In the genomic region with DNA sequence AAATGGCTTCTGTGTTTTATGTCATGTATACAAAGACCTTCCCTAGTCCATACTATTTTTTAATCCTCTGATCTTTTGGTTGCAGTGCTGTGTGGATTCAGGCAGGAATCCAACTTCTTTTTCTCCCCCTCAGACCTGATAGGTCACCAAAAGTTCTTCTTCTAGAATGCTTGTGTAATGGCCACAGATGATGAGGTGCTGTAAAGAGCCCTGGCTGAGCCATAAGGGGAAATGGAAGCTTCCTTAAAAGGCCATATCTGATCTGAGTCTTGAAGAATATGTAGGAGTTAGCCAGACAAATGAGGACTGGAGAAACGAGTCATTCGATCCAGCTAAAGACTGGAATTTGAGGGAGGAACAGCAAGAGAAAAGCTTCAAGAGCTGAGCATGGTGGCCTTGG, we compare ENCODE assay signal across 2 cellular contexts.
TF ChIP-seq lines count a peak whose summit lies in the region.

No MANE protein-coding gene starts in this region.

TF ChIP-seq in GM23338, 12 proteins besides CTCF, POLR2A, EP300 and RAD21:
- TF ChIP-seq, protein P1, sequence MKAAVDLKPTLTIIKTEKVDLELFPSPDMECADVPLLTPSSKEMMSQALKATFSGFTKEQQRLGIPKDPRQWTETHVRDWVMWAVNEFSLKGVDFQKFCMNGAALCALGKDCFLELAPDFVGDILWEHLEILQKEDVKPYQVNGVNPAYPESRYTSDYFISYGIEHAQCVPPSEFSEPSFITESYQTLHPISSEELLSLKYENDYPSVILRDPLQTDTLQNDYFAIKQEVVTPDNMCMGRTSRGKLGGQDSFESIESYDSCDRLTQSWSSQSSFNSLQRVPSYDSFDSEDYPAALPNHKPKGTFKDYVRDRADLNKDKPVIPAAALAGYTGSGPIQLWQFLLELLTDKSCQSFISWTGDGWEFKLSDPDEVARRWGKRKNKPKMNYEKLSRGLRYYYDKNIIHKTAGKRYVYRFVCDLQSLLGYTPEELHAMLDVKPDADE (IDR thresholded peaks at IDR 0.05): no peak
- TF ChIP-seq ZNF331 (CRISPR knock-in tag; IDR thresholded peaks at IDR 0.05; ENCODE audit: low read depth) (no peak), EZH2phosphoT487 (IDR thresholded peaks at IDR 0.05; ENCODE audit: unreplicated experiment) (no peak), POLR2AphosphoS5 (IDR thresholded peaks at IDR 0.05; ENCODE audit: low read depth) (no peak), NANOG (IDR thresholded peaks at IDR 0.05; ENCODE audit: borderline replicate concordance) (no peak), JUNB (IDR thresholded peaks at IDR 0.05; ENCODE audit: unreplicated experiment) (no peak), REST (IDR thresholded peaks at IDR 0.05; ENCODE audit: unreplicated experiment) (no peak), CREB1 (CRISPR knock-in tag; IDR thresholded peaks at IDR 0.05; ENCODE audit: low read depth) (no peak)
- TF ChIP-seq, protein P2, sequence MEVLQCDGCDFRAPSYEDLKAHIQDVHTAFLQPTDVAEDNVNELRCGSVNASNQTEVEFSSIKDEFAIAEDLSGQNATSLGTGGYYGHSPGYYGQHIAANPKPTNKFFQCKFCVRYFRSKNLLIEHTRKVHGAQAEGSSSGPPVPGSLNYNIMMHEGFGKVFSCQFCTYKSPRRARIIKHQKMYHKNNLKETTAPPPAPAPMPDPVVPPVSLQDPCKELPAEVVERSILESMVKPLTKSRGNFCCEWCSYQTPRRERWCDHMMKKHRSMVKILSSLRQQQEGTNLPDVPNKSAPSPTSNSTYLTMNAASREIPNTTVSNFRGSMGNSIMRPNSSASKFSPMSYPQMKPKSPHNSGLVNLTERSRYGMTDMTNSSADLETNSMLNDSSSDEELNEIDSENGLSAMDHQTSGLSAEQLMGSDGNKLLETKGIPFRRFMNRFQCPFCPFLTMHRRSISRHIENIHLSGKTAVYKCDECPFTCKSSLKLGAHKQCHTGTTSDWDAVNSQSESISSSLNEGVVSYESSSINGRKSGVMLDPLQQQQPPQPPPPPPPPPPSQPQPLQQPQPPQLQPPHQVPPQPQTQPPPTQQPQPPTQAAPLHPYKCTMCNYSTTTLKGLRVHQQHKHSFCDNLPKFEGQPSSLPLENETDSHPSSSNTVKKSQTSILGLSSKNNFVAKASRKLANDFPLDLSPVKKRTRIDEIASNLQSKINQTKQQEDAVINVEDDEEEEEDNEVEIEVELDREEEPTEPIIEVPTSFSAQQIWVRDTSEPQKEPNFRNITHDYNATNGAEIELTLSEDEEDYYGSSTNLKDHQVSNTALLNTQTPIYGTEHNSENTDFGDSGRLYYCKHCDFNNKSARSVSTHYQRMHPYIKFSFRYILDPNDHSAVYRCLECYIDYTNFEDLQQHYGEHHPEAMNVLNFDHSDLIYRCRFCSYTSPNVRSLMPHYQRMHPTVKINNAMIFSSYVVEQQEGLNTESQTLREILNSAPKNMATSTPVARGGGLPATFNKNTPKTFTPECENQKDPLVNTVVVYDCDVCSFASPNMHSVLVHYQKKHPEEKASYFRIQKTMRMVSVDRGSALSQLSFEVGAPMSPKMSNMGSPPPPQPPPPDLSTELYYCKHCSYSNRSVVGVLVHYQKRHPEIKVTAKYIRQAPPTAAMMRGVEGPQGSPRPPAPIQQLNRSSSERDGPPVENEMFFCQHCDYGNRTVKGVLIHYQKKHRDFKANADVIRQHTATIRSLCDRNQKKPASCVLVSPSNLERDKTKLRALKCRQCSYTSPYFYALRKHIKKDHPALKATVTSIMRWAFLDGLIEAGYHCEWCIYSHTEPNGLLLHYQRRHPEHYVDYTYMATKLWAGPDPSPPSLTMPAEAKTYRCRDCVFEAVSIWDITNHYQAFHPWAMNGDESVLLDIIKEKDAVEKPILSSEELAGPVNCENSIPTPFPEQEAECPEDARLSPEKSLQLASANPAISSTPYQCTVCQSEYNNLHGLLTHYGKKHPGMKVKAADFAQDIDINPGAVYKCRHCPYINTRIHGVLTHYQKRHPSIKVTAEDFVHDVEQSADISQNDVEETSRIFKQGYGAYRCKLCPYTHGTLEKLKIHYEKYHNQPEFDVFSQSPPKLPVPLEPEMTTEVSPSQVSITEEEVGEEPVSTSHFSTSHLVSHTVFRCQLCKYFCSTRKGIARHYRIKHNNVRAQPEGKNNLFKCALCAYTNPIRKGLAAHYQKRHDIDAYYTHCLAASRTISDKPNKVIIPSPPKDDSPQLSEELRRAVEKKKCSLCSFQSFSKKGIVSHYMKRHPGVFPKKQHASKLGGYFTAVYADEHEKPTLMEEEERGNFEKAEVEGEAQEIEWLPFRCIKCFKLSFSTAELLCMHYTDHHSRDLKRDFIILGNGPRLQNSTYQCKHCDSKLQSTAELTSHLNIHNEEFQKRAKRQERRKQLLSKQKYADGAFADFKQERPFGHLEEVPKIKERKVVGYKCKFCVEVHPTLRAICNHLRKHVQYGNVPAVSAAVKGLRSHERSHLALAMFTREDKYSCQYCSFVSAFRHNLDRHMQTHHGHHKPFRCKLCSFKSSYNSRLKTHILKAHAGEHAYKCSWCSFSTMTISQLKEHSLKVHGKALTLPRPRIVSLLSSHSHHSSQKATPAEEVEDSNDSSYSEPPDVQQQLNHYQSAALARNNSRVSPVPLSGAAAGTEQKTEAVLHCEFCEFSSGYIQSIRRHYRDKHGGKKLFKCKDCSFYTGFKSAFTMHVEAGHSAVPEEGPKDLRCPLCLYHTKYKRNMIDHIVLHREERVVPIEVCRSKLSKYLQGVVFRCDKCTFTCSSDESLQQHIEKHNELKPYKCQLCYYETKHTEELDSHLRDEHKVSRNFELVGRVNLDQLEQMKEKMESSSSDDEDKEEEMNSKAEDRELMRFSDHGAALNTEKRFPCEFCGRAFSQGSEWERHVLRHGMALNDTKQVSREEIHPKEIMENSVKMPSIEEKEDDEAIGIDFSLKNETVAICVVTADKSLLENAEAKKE (CRISPR knock-in tag; IDR thresholded peaks at IDR 0.05): no peak

TF ChIP-seq in K562, 482 proteins besides CTCF, POLR2A, EP300 and RAD21:
- TF ChIP-seq SRF (CRISPR knock-in tag; IDR thresholded peaks at IDR 0.05) (0 out of 4 replicates have a peak, but pooled peaks of 1 of the 2 experiments have one; percentile 39), HDAC1 (IDR thresholded peaks at IDR 0.05) (no peak), ZNF639 (CRISPR knock-in tag; conservative IDR thresholded peaks at IDR 0.05 in 1 of 2, IDR thresholded peaks at IDR 0.05 in 1 of 2) (no peak), MIER1 (IDR thresholded peaks at IDR 0.05; ENCODE audit: low read depth) (no peak), ILF3 (IDR thresholded peaks at IDR 0.05; ENCODE audit: borderline replicate concordance) (no peak), U2AF2 (optimal IDR thresholded peaks at IDR 0.05; ENCODE audit: low read depth, low read length) (no peak)
- TF ChIP-seq, protein P3, sequence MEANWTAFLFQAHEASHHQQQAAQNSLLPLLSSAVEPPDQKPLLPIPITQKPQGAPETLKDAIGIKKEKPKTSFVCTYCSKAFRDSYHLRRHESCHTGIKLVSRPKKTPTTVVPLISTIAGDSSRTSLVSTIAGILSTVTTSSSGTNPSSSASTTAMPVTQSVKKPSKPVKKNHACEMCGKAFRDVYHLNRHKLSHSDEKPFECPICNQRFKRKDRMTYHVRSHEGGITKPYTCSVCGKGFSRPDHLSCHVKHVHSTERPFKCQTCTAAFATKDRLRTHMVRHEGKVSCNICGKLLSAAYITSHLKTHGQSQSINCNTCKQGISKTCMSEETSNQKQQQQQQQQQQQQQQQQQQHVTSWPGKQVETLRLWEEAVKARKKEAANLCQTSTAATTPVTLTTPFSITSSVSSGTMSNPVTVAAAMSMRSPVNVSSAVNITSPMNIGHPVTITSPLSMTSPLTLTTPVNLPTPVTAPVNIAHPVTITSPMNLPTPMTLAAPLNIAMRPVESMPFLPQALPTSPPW (CRISPR knock-in tag; IDR thresholded peaks at IDR 0.05): 0 out of 2 replicates have a peak, but pooled peaks have one; percentile 20
